ENCODE assay signal across 1 cellular context in genomic region chr3:128878556-128879124, GRCh38.
TF ChIP-seq lines count a peak whose summit lies in the region.

No MANE protein-coding gene starts in this region.

TF ChIP-seq in GM23338, 12 proteins besides CTCF, POLR2A, EP300 and RAD21 (continued from another document):
- TF ChIP-seq REST (IDR thresholded peaks at IDR 0.05; ENCODE audit: unreplicated experiment) (no peak), EZH2 (IDR thresholded peaks at IDR 0.05; ENCODE audit: low read depth, unreplicated experiment) (no peak), POLR2AphosphoS5 (IDR thresholded peaks at IDR 0.05; ENCODE audit: low read depth) (no peak), ZNF114 (CRISPR knock-in tag; IDR thresholded peaks at IDR 0.05) (no peak), JUNB (IDR thresholded peaks at IDR 0.05; ENCODE audit: unreplicated experiment) (no peak), ZNF331 (CRISPR knock-in tag; IDR thresholded peaks at IDR 0.05; ENCODE audit: low read depth) (no peak), EZH2phosphoT487 (IDR thresholded peaks at IDR 0.05; ENCODE audit: unreplicated experiment) (no peak)
TF ChIP-seq in GM23338: peak in this region for 0.
